Comparison of ENCODE assay signal across 14 cellular contexts in the genomic region with DNA sequence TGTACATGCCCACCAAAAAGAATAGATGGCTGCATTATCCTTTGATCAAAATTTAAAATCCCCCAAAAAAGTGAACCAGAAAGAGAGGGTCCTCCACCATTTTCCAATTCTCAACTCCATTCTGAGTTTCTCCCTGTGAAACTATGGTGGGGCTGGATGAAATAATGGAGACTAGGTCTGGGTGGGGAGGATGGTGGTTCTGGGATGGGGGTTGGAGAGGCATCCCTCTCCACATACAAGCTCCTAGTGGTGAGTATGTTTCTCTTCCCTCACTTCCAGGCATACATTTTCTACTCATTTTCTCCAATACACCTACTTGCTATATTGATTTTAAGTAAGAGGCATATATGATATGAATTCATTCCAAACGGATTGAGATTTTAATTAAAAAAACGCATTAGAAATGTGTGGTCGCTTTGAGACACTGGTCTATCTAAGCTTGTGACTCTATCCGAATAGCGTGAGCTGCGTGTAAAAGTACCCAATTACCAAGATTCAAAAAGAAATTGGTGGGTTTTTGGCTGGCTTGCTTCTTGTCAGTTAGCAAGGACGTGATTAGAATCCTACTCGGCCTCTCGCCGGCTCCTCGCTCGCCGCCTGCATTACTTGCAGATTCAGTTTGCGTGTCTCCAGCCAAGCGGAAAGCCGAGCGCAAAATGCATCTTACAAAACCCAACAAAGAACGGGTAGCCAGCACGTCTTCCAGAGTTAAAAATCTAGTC. TPM values are rescaled to one million over a fixed set of nuclear protein-coding genes. Genes with fewer than 3 reads are reported as not detected.
A peak's percentile ranks its signal among the peaks of the same experiment; 100 is the strongest.
DNase-seq lines count a peak whose midpoint lies in the region; ATAC-seq and TF ChIP-seq lines count a peak whose summit lies in the region.
"Had no signal": no experiment of that assay in that cellular context is flagged by ENCODE, and none has a peak within 500 bp of the region (broad histone marks: within the 10 kb centered on the region; RNA-seq: fewer than 3 reads in every experiment).

No MANE protein-coding gene starts in this region.

- TF ChIP-seq CTCF in nephron progenitor cell (IDR thresholded peaks at IDR 0.05) (no peak), testis (IDR thresholded peaks at IDR 0.05) (no peak)
- TF ChIP-seq CTCF in activated CD8-positive, alpha-beta T cell treated with anti-CD3 and anti-CD28 coated beads for 36 hours (IDR thresholded peaks at IDR 0.05) = no peak

- CTCF ChIA-PET in activated CD8-positive, alpha-beta T cell treated with anti-CD3 and anti-CD28 coated beads for 36 hours (lab: Charles Lee) = interaction anchor here (1.2 to 1.9 kb wide), 3 partner anchors 11 to 43 kb away, joined by 3 to 12 read pairs (median 5); no protein-coding TSS in a partner anchor

- H3K27me3 ChIP-seq in testis = no peaks in the 10 kb centered on the region

- WGBS in testis, 2 donors = 11 to 12% methylated on average over 19 of the region's 19 CpGs

- peak; percentile 92 for DNase-seq in DMS79 treated with DMSO at 0.1 percent for 48 hours (lab: John Stamatoyannopoulos, UW)
- DNase-seq in NCI-H187 treated with DMSO at 0.1 percent for 48 hours (lab: John Stamatoyannopoulos, UW) = peak; percentile 82
- peak in 45 of 56 donors; percentile 8 to 77 (median 41) for DNase-seq in amygdala (lab: John Stamatoyannopoulos, UW)
- peak; percentile 39 for DNase-seq in nephron progenitor cell
- no peak for DNase-seq in stimulated activated CD4-positive, alpha-beta T cell treated with anti-CD3 and anti-CD28 coated beads, Interleukin-2, amount 100 ng/mL, for 24 hours
- DNase-seq in testis = no peak
- DNase-seq in activated CD8-positive, alpha-beta T cell treated with anti-CD3 and anti-CD28 coated beads for 36 hours = no peak
- DNase-seq: activated gamma-delta T cell; cerebellar nuclear complex; natural killer cell; NK-92 treated with Interleukin-12 subunit alpha and Interleukin-12 subunit beta, amount 100 ng/mL, for 24 hours had no signal

- peaks cover 25% of the 10 kb centered on the region for H3K9me3 Mint-ChIP-seq in nephron progenitor cell
- peaks cover 3% of the 10 kb centered on the region for H3K9me3 Mint-ChIP-seq in activated CD8-positive, alpha-beta T cell treated with anti-CD3 and anti-CD28 coated beads for 36 hours

- no peak for TF ChIP-seq POLR2A in testis (IDR thresholded peaks at IDR 0.05)

- peaks cover 100% of the 10 kb centered on the region for H3K27me3 Mint-ChIP-seq in nephron progenitor cell (ENCODE audit: low read depth, poor library complexity)
- peaks cover 84% of the 10 kb centered on the region for H3K27me3 Mint-ChIP-seq in activated CD8-positive, alpha-beta T cell treated with anti-CD3 and anti-CD28 coated beads for 36 hours

- no peak overlapping the region for H3K4me3 ChIP-seq in testis
- H3K4me3 ChIP-seq: BLaER1 treated with 17β-estradiol and CSF1 and Interleukin-3, amounts not matched to agents 10 nM and 100 nM had no signal

- peaks cover 6% of the 10 kb centered on the region for H3K36me3 Mint-ChIP-seq in nephron progenitor cell (ENCODE audit: low read depth)
- no peaks in the 10 kb centered on the region for H3K36me3 Mint-ChIP-seq in activated CD8-positive, alpha-beta T cell treated with anti-CD3 and anti-CD28 coated beads for 36 hours (ENCODE audit: low read depth)
- H3K36me3 Mint-ChIP-seq: natural killer cell had no signal

- POLR2A ChIA-PET in activated CD8-positive, alpha-beta T cell treated with anti-CD3 and anti-CD28 coated beads for 36 hours (lab: Charles Lee) = no interaction called here

- H3K9me3 ChIP-seq in testis = no peaks in the 10 kb centered on the region

- H3K27ac Mint-ChIP-seq in nephron progenitor cell = no peak overlapping the region
- H3K27ac Mint-ChIP-seq in activated CD8-positive, alpha-beta T cell treated with anti-CD3 and anti-CD28 coated beads for 36 hours = no peak overlapping the region
- H3K27ac Mint-ChIP-seq: natural killer cell had no signal

- H3K4me1 Mint-ChIP-seq in nephron progenitor cell = peaks cover 56% of the 10 kb centered on the region
- H3K4me1 Mint-ChIP-seq in activated CD8-positive, alpha-beta T cell treated with anti-CD3 and anti-CD28 coated beads for 36 hours (ENCODE audit: low read depth) = peaks cover 28% of the 10 kb centered on the region
- H3K4me1 Mint-ChIP-seq: natural killer cell had no signal

- no peak for ATAC-seq in HG03175 (IDR thresholded peaks at IDR 0.05; ENCODE audit: unreplicated experiment)
- ATAC-seq in activated CD8-positive, alpha-beta T cell treated with anti-CD3 and anti-CD28 coated beads for 36 hours = no peak
- ATAC-seq: natural killer cell had no signal

- H3K4me1 ChIP-seq in testis = peaks cover 10% of the 10 kb centered on the region

- intact Hi-C loops in testis (cut with DNase I; ENCODE audit: low total_unique reads) = no loop called here
- intact Hi-C loops in activated CD8-positive, alpha-beta T cell treated with anti-CD3 and anti-CD28 coated beads for 36 hours (cut with micrococcal nuclease) = no loop called here

- H3K27ac ChIP-seq in testis = no peak overlapping the region
- H3K27ac ChIP-seq: BLaER1 treated with 17β-estradiol and CSF1 and Interleukin-3, amounts not matched to agents 10 nM and 100 nM had no signal

- no peaks in the 10 kb centered on the region for H3K36me3 ChIP-seq in testis (ENCODE audit: low read depth, missing control alignments)
- H3K36me3 ChIP-seq: BLaER1 treated with 17β-estradiol and CSF1 and Interleukin-3, amounts not matched to agents 10 nM and 100 nM had no signal

- H3K4me3 Mint-ChIP-seq in nephron progenitor cell = no peak overlapping the region
- no peak overlapping the region for H3K4me3 Mint-ChIP-seq in activated CD8-positive, alpha-beta T cell treated with anti-CD3 and anti-CD28 coated beads for 36 hours
- H3K4me3 Mint-ChIP-seq: natural killer cell had no signal

RNA-seq across cellular contexts. Expression of a gene that starts 3.5 kb away (rescaled TPM):
- under 1 TPM; 0.25 to 0.71 TPM for total RNA-seq in testis
- polyA plus RNA-seq in testis (ENCODE audit: insufficient read depth, low read depth, low replicate concordance) = 0.33 TPM
- total RNA-seq in activated CD8-positive, alpha-beta T cell treated with anti-CD3 and anti-CD28 coated beads for 36 hours = not detected
- total RNA-seq: H4, natural killer cell had no signal

RNA-seq across cellular contexts. Expression of a gene that starts 43.9 kb away (rescaled TPM):
- total RNA-seq in testis = 10 to 100 TPM in 1 of 2 donors, 1 to 10 TPM in 1; 9.3 to 18.4 TPM
- polyA plus RNA-seq in testis (ENCODE audit: insufficient read depth, low read depth, low replicate concordance) = 23.2 TPM
- not detected for total RNA-seq in activated CD8-positive, alpha-beta T cell treated with anti-CD3 and anti-CD28 coated beads for 36 hours
- total RNA-seq: natural killer cell had no signal

Comparison
In these comparisons a context has a peak if more than half of its experiments do, and no peak if none do; other contexts are left out.
1. DNase-seq: peak in DMS79 treated with DMSO at 0.1 percent for 48 hours (single experiment), NCI-H187 treated with DMSO at 0.1 percent for 48 hours (single experiment), amygdala (45 of 56) and nephron progenitor cell (single experiment); none in stimulated activated CD4-positive, alpha-beta T cell treated with anti-CD3 and anti-CD28 coated beads, Interleukin-2, amount 100 ng/mL, for 24 hours (0 of 2), testis (single experiment) and activated CD8-positive, alpha-beta T cell treated with anti-CD3 and anti-CD28 coated beads for 36 hours (single experiment).
2. RNA of a gene that starts 43.9 kb away (total RNA-seq): 9.3 to 18.4 TPM in testis; not detected in activated CD8-positive, alpha-beta T cell treated with anti-CD3 and anti-CD28 coated beads for 36 hours; every median in the first group is over 4 times any median in the second.